Comparison of ENCODE assay signal across 7 cellular contexts in genomic region chr22:40193429-40194421, GRCh38. TPM values are rescaled to one million over a fixed set of nuclear protein-coding genes. Genes with fewer than 3 reads are reported as not detected.
A peak's percentile ranks its signal among the peaks of the same experiment; 100 is the strongest.
DNase-seq lines count a peak whose midpoint lies in the region; ATAC-seq and TF ChIP-seq lines count a peak whose summit lies in the region.

No MANE protein-coding gene starts in this region.

- intact Hi-C loops in sciatic nerve (cut with DNase I), result no loop called here

- DNase-seq in GM23338 (ENCODE audit: low spot score) (peak; percentile 94), SK-MEL-5 (ENCODE audit: low read depth, low spot score) (peak; percentile 59), fibroblast of pulmonary artery (ENCODE audit: low read depth) (peak; percentile 58), sciatic nerve (ENCODE audit: low spot score) (no peak), NCI-H524 treated with DMSO at 0.1 percent for 48 hours (lab: John Stamatoyannopoulos, UW) (no peak)

- peak; percentile 83 for ATAC-seq in GM23338
- peak; percentile 27 for ATAC-seq in sciatic nerve
- no peak for ATAC-seq in GM19395 (IDR thresholded peaks at IDR 0.05; ENCODE audit: unreplicated experiment)
- ATAC-seq in GM21390 (IDR thresholded peaks at IDR 0.05; ENCODE audit: unreplicated experiment), result no peak

- peaks cover 25% of the 10 kb centered on the region for H3F3A ChIP-seq in GM23338 (replicated peaks; ENCODE audit: low read depth)

- H3K27ac Mint-ChIP-seq in GM23338, result peak overlapping the region; percentile 93

- H3K27ac ChIP-seq in GM23338 (ENCODE audit: low read depth), result peak overlapping the region; percentile 97

- H3K9me2 ChIP-seq in GM23338 (ENCODE audit: insufficient read depth), result no peaks in the 10 kb centered on the region

- H3K36me3 Mint-ChIP-seq in GM23338 (ENCODE audit: low read depth), result peaks cover 14% of the 10 kb centered on the region; the same call in 2 of the 3 replicates

- H3K4me2 ChIP-seq in GM23338, result peak overlapping the region; percentile 72

- H3K36me3 ChIP-seq in GM23338 (ENCODE audit: insufficient read depth), result no peaks in the 10 kb centered on the region

- no peak overlapping the region for H2AFZ ChIP-seq in GM23338

- peaks cover 75% of the 10 kb centered on the region for H3K4me1 ChIP-seq in GM23338 (ENCODE audit: insufficient read depth)

- in situ Hi-C loops in SK-MEL-5 (cut with HindIII; ENCODE audit: low pct_unique_long_range_greater_than_20kb, low sequenced_read_pairs), result loop anchor here (25.0 kb wide), 1 partner anchor 131 kb away; no protein-coding TSS in a partner anchor

- no peaks in the 10 kb centered on the region; the same call in 2 of the 3 replicates for H3K9me3 Mint-ChIP-seq in GM23338

- peak overlapping the region; percentile 66 for H3K4me3 Mint-ChIP-seq in GM23338

- peaks cover 89% of the 10 kb centered on the region for H3K4me1 Mint-ChIP-seq in GM23338

- peaks cover 9% of the 10 kb centered on the region; the same call in 1 of the 2 replicates for H4K20me1 ChIP-seq in GM23338 (replicated peaks; ENCODE audit: insufficient read depth)

- TF ChIP-seq CTCF in GM23338 (conservative IDR thresholded peaks at IDR 0.05; ENCODE audit: low read depth in 2 of 2) (peak; percentile 47 to 57), fibroblast of pulmonary artery (IDR thresholded peaks at IDR 0.05; ENCODE audit: low read length, missing control alignments) (peak; percentile 43)

- peaks cover 88% of the 10 kb centered on the region for H3K79me2 ChIP-seq in GM23338 (replicated peaks; ENCODE audit: insufficient read depth)

- peaks cover 15% of the 10 kb centered on the region for H3K27me3 Mint-ChIP-seq in GM23338 (ENCODE audit: insufficient read depth, low read depth, poor library complexity)

- H3K4me3 ChIP-seq in GM23338, result peak overlapping the region; percentile 45
- H3K4me3 ChIP-seq in fibroblast of pulmonary artery (replicated peaks; ENCODE audit: low read depth, low read length), result no peak overlapping the region

- H3K27me3 ChIP-seq in GM23338 (ENCODE audit: insufficient read depth), result no peaks in the 10 kb centered on the region

TF ChIP-seq in GM23338, 12 proteins besides CTCF, POLR2A, EP300 and RAD21:
- no peak for TF ChIP-seq STAT1 (IDR thresholded peaks at IDR 0.05; ENCODE audit: unreplicated experiment)
- TF ChIP-seq ZNF114 (CRISPR knock-in tag; IDR thresholded peaks at IDR 0.05), result no peak
- peak; percentile 61 for TF ChIP-seq CREB1 (CRISPR knock-in tag; IDR thresholded peaks at IDR 0.05; ENCODE audit: low read depth)
- no peak for TF ChIP-seq JUNB (IDR thresholded peaks at IDR 0.05; ENCODE audit: unreplicated experiment)
- peak; percentile 60; the same call in 1 of the 2 replicates for TF ChIP-seq ZNF462 (CRISPR knock-in tag; IDR thresholded peaks at IDR 0.05)
- no peak for TF ChIP-seq EZH2phosphoT487 (IDR thresholded peaks at IDR 0.05; ENCODE audit: unreplicated experiment)
- TF ChIP-seq REST (IDR thresholded peaks at IDR 0.05; ENCODE audit: unreplicated experiment), result no peak
- TF ChIP-seq NANOG (IDR thresholded peaks at IDR 0.05; ENCODE audit: borderline replicate concordance), result no peak
TF ChIP-seq in GM23338: peak in this region for 2.

RNA-seq across cellular contexts. Expression of gene TNRC6B, which starts 16.0 kb away (rescaled TPM):
- total RNA-seq in GM23338 (2014; rRNA removed; shearing (Covaris generic)), result 41.4 and 46.9 TPM in 2 replicates
- 87.8 and 91.3 TPM in 2 replicates for polyA plus RNA-seq in GM23338 (2016; fragmentation: Nextera tagmentation; extraction: Ambion mirVana)
- 27.2 and 27.9 TPM in 2 replicates for total RNA-seq in SK-MEL-5 (2014; rRNA removed; shearing (Covaris generic))
- polyA plus RNA-seq in SK-MEL-5 (2015; cell fraction: cytosol; rRNA removed), result 9.6 and 10.9 TPM in 2 replicates
- 10.3 and 11.8 TPM in 2 replicates for polyA plus RNA-seq in SK-MEL-5 (2015; cell fraction: nucleus; rRNA removed)
- total RNA-seq in sciatic nerve, result 86.0 TPM

Comparison
In these comparisons a context has a peak if more than half of its experiments do, and no peak if none do; other contexts are left out.
1. ATAC-seq: peak in GM23338 (single experiment) and sciatic nerve (single experiment); none in GM19395 (single experiment) and GM21390 (single experiment).
2. DNase-seq: peak in GM23338 (single experiment), SK-MEL-5 (single experiment) and fibroblast of pulmonary artery (single experiment); none in sciatic nerve (single experiment) and NCI-H524 treated with DMSO at 0.1 percent for 48 hours (single experiment).